In genomic region chr7:2873686-2874551, GRCh38 we compare ENCODE assay signal across 1 cellular context.
TF ChIP-seq lines count a peak whose summit lies in the region.

No MANE protein-coding gene starts in this region.

TF ChIP-seq in K562, 482 proteins besides CTCF, POLR2A, EP300 and RAD21 (continued from another document):
- TF ChIP-seq ZNF592 (IDR thresholded peaks at IDR 0.05) (no peak), ZNF324 (CRISPR knock-in tag; IDR thresholded peaks at IDR 0.05) (no peak), POLR2G (IDR thresholded peaks at IDR 0.05; ENCODE audit: low read depth, low read length) (peak; percentile 51), BRCA1 (IDR thresholded peaks at IDR 0.05) (no peak), BRCA1 (CRISPR knock-in tag; IDR thresholded peaks at IDR 0.05) (no peak), ZNF165 (CRISPR knock-in tag; IDR thresholded peaks at IDR 0.05; ENCODE audit: borderline replicate concordance) (no peak), NR2C2 (CRISPR knock-in tag; IDR thresholded peaks at IDR 0.05) (no peak), NR2C2 (tag; IDR thresholded peaks at IDR 0.05) (no peak), TFAP4 (CRISPR knock-in tag; IDR thresholded peaks at IDR 0.05; ENCODE audit: borderline replicate concordance) (0 out of 2 replicates have a peak, but pooled peaks have one; percentile 21), ZNF232 (CRISPR knock-in tag; IDR thresholded peaks at IDR 0.05) (no peak), ZNF431 (CRISPR knock-in tag; IDR thresholded peaks at IDR 0.05) (no peak), MTA1 (IDR thresholded peaks at IDR 0.05; ENCODE audit: borderline replicate concordance) (no peak), ESRRB (CRISPR knock-in tag; IDR thresholded peaks at IDR 0.05; ENCODE audit: borderline replicate concordance) (no peak), PURB (CRISPR knock-in tag; IDR thresholded peaks at IDR 0.05; ENCODE audit: low read depth) (no peak), MBD1 (CRISPR knock-in tag; IDR thresholded peaks at IDR 0.05) (no peak), NR2F6 (CRISPR knock-in tag; IDR thresholded peaks at IDR 0.05) (no peak), MED1 (CRISPR knock-in tag; IDR thresholded peaks at IDR 0.05; ENCODE audit: borderline replicate concordance) (no peak), CBX3 (IDR thresholded peaks at IDR 0.05; ENCODE audit: borderline replicate concordance in 1 of 2, low read length in 2 of 2) (no peak), EGR1 (conservative IDR thresholded peaks at IDR 0.05) (no peak), LARP7 (IDR thresholded peaks at IDR 0.05) (no peak), MAFK (IDR thresholded peaks at IDR 0.05; ENCODE audit: low read length) (no peak), CSDE1 (IDR thresholded peaks at IDR 0.05) (peak in 1 of 2 experiments; percentile 61; a peak in 2 of 4 replicates), RBM22 (IDR thresholded peaks at IDR 0.05; ENCODE audit: low read depth, low read length, poor library complexity, severe bottlenecking) (no peak), ZNF41 (CRISPR knock-in tag; conservative IDR thresholded peaks at IDR 0.05) (no peak), MAX (CRISPR knock-in tag; IDR thresholded peaks at IDR 0.05) (no peak), ZKSCAN3 (CRISPR knock-in tag; IDR thresholded peaks at IDR 0.05) (no peak), HOMEZ (CRISPR knock-in tag; IDR thresholded peaks at IDR 0.05) (no peak), REST (CRISPR knock-in tag; IDR thresholded peaks at IDR 0.05; ENCODE audit: low read depth) (no peak), SRSF1 (IDR thresholded peaks at IDR 0.05; ENCODE audit: low read depth, low read length) (no peak), ZNF764 (CRISPR knock-in tag; IDR thresholded peaks at IDR 0.05; ENCODE audit: low read depth) (no peak), NEUROD1 (IDR thresholded peaks at IDR 0.05; ENCODE audit: borderline replicate concordance, low read depth, low read length, partially characterized antibody) (no peak), POLR2AphosphoS5 (IDR thresholded peaks at IDR 0.05; ENCODE audit: control insufficient read depth, insufficient read depth, low read depth, low read length) (peak; percentile 100), ZNF780A (CRISPR knock-in tag; IDR thresholded peaks at IDR 0.05) (no peak), FOXA3 (CRISPR knock-in tag; conservative IDR thresholded peaks at IDR 0.05 in 1 of 2, IDR thresholded peaks at IDR 0.05 in 1 of 2) (no peak), ZNF347 (CRISPR knock-in tag; IDR thresholded peaks at IDR 0.05; ENCODE audit: low read depth) (no peak), RBM17 (IDR thresholded peaks at IDR 0.05; ENCODE audit: borderline replicate concordance, low read depth, low read length) (no peak), ZNF644 (tag; IDR thresholded peaks at IDR 0.05; ENCODE audit: low read depth) (no peak), FOXK1 (CRISPR knock-in tag; IDR thresholded peaks at IDR 0.05; ENCODE audit: borderline replicate concordance) (no peak), BCLAF1 (IDR thresholded peaks at IDR 0.05; ENCODE audit: borderline replicate concordance in 1 of 2, control insufficient read depth in 1 of 2, low read depth in 2 of 2, low read length in 1 of 2) (peak in 1 of 2 experiments; percentile 96; a peak in 2 of 4 replicates), ZNF280A (IDR thresholded peaks at IDR 0.05; ENCODE audit: low read depth, partially characterized antibody) (no peak), TCFL5 (CRISPR knock-in tag; conservative IDR thresholded peaks at IDR 0.05) (no peak), BACH1 (tag; IDR thresholded peaks at IDR 0.05) (no peak)
TF ChIP-seq in K562: peak in this region for 55.
